Comparison of ENCODE assay signal across 1 cellular context in the genomic region with DNA sequence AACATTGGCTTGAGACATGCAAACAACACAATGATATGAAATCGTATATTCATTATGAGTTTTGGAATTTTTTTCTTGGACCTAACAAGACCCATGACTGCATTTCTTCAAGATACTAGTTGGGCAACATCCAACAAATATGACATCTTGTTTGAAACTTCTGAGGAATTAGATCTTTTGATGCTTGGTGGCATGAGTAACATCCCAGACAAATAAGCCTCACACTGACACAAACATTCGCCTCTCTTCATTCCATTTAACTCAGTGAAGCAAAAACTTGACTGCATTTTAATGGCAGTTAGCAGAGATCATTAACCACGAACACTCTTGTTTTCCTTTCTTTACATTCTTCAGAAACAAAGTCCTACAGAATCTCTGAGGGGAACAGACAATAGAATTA.
TF ChIP-seq lines count a peak whose summit lies in the region.

No MANE protein-coding gene starts in this region.

TF ChIP-seq in WTC11, 78 proteins besides CTCF, POLR2A, EP300 and RAD21:
- TF ChIP-seq ZNF263 (CRISPR knock-in tag; IDR thresholded peaks at IDR 0.05; ENCODE audit: low read depth) (no peak), ATF3 (CRISPR knock-in tag; conservative IDR thresholded peaks at IDR 0.05) (no peak), EMX1 (CRISPR knock-in tag; IDR thresholded peaks at IDR 0.05) (no peak), HMGXB4 (CRISPR knock-in tag; IDR thresholded peaks at IDR 0.05) (no peak), ETV6 (CRISPR knock-in tag; IDR thresholded peaks at IDR 0.05) (no peak)
